ENCODE assay signal across 27 cellular contexts in genomic region chr10:63281967-63282366, GRCh38.
DNase-seq lines count a peak whose midpoint lies in the region; ATAC-seq, FAIRE-seq and TF ChIP-seq lines count a peak whose summit lies in the region.
"Had no signal": no experiment of that assay in that cellular context is flagged by ENCODE, and none has a peak within 500 bp of the region (broad histone marks: within the 10 kb centered on the region; RNA-seq: fewer than 3 reads in every experiment).

No MANE protein-coding gene starts in this region.

- H3K27ac ChIP-seq in A549 (no peak overlapping the region), K562 (ENCODE audit: extremely low read depth, low read depth, low read length) (no peak overlapping the region)
- H3K27ac ChIP-seq: adrenal gland, BLaER1, esophagus muscularis mucosa, pancreas, PC-9, testis had no signal

- POLR2A ChIA-PET in A549 (lab: Yijun Ruan, JAX) (no interaction called here), K562 (lab: Yijun Ruan, JAX) (no interaction called here)

- peaks cover 20% of the 10 kb centered on the region for H3K79me2 ChIP-seq in K562 (ENCODE audit: control insufficient read depth, insufficient read depth, low read length)

- no peak for TF ChIP-seq EP300 in A549 (IDR thresholded peaks at IDR 0.05)
- no peak for TF ChIP-seq EP300 in K562 (IDR thresholded peaks at IDR 0.05; ENCODE audit: low read length)

- DNase-seq in A549 (ENCODE audit: low read depth in 1 of 2, low spot score in 1 of 2) (no peak), GM04504 (ENCODE audit: low read depth) (peak; percentile 38), K562 (ENCODE audit: extremely low read depth in 1 of 4, low spot score in 3 of 4) (no peak), fibroblast of villous mesenchyme (ENCODE audit: low read depth) (peak; percentile 77), mucosa of gallbladder (ENCODE audit: low spot score) (no peak)
- DNase-seq: activated CD4-positive, alpha-beta memory T cell treated with anti-CD3 and anti-CD28 coated beads for 36 hours; activated CD4-positive, alpha-beta T cell treated with anti-CD3 and anti-CD28 coated beads for 1 hour; activated CD8-positive, alpha-beta memory T cell treated with anti-CD3 and anti-CD28 coated beads, Interleukin-2, amount 50 U/mL, for 4 hours; activated naive CD4-positive, alpha-beta T cell treated with anti-CD3 and anti-CD28 coated beads for 36 hours; adrenal gland; central memory CD4-positive, alpha-beta T cell; GDM1; immature natural killer cell; left cardiac atrium; mammary epithelial cell; NCI-H1092 treated with DMSO at 0.1 percent for 48 hours; NCI-H187; NCI-H510A treated with DMSO at 0.1 percent for 48 hours; pancreas; PC-9; SHP77; testis had no signal

- H3K4me3 ChIP-seq in A549 (no peak overlapping the region), K562 (no peak overlapping the region), fibroblast of villous mesenchyme (ENCODE audit: low read depth, low read length) (no peak overlapping the region)
- H3K4me3 ChIP-seq: adrenal gland, BLaER1, esophagus muscularis mucosa, pancreas, PC-9, smooth muscle cell, testis had no signal

- intact Hi-C loops in K562 (cut with micrococcal nuclease), result no loop called here

- H3K4me1 ChIP-seq in A549, result peaks cover 8% of the 10 kb centered on the region; the same call in 1 of the 3 replicates
- peaks cover 0 to 6% of the 10 kb centered on the region in 2 experiments; a peak in 2 of 5 replicates for H3K4me1 ChIP-seq in K562 (replicated peaks in 1 of 2; ENCODE audit: control insufficient read depth in 2 of 2, insufficient read depth in 2 of 2, low read length in 2 of 2)
- H3K4me1 ChIP-seq: pancreas, testis had no signal

- H4K20me1 ChIP-seq in K562 (replicated peaks; ENCODE audit: control insufficient read depth, insufficient read depth, low read length), result no peaks in the 10 kb centered on the region
- H4K20me1 ChIP-seq: BLaER1 had no signal

- H3K4me2 ChIP-seq in A549, result no peak overlapping the region
- H3K4me2 ChIP-seq in K562 (ENCODE audit: insufficient read depth, low read length), result no peak overlapping the region
- H3K4me2 ChIP-seq: BLaER1, PC-9, smooth muscle cell had no signal

- 89% methylated on average over 3 of the region's 3 CpGs for WGBS in A549 (ENCODE audit: missing lambda C conversion rate)
- 87% methylated on average over 3 of the region's 3 CpGs for WGBS in K562 (ENCODE audit: insufficient coverage, low coverage, missing lambda C conversion rate)

- no peak for FAIRE-seq in A549 (lab: Jason Lieb, UNC)
- FAIRE-seq in K562 (lab: Jason Lieb, UNC), result no peak
- FAIRE-seq: pancreas had no signal

- TF ChIP-seq POLR2A in A549 (IDR thresholded peaks at IDR 0.05; ENCODE audit: low read length) (no peak), K562 (conservative IDR thresholded peaks at IDR 0.05) (no peak)

- no peaks in the 10 kb centered on the region for H3K36me3 ChIP-seq in K562 (ENCODE audit: control insufficient read depth, insufficient read depth, low read length)
- H3K36me3 ChIP-seq: adrenal gland, pancreas had no signal

- no peak for TF ChIP-seq CTCF in A549 (IDR thresholded peaks at IDR 0.05)
- no peak for TF ChIP-seq CTCF in K562 (IDR thresholded peaks at IDR 0.05 in 2 of 3, conservative IDR thresholded peaks at IDR 0.05 in 1 of 3; ENCODE audit: insufficient read depth in 2 of 3, low read depth in 1 of 3, low read length in 3 of 3)
- TF ChIP-seq CTCF in fibroblast of villous mesenchyme (IDR thresholded peaks at IDR 0.05; ENCODE audit: insufficient read depth, low read depth, low read length), result no peak

- CTCF ChIA-PET in A549 (lab: Yijun Ruan, JAX) (no interaction called here), K562 (lab: Yijun Ruan, JAX; ENCODE audit: low intra/inter-chr PET ratio) (no interaction called here)

- H3K9me1 ChIP-seq in K562 (ENCODE audit: control insufficient read depth, insufficient read depth, low read length), result no peaks in the 10 kb centered on the region

- H3K9ac ChIP-seq in K562 (ENCODE audit: insufficient read depth in 1 of 2, low read depth in 2 of 2, low read length in 2 of 2), result no peak overlapping the region
- H3K9ac ChIP-seq: BLaER1 had no signal

- H3K9me3 ChIP-seq in A549, result no peaks in the 10 kb centered on the region
- no peaks in the 10 kb centered on the region for H3K9me3 ChIP-seq in K562 (replicated peaks; ENCODE audit: control insufficient read depth, insufficient read depth, low read depth, low read length)
- H3K9me3 ChIP-seq: adrenal gland, esophagus muscularis mucosa, pancreas, testis had no signal

- H2AFZ ChIP-seq in K562 (ENCODE audit: low read depth, low read length), result no peak overlapping the region
- H2AFZ ChIP-seq: PC-9 had no signal

- ATAC-seq in A549, result no peak
- ATAC-seq in K562, result no peak
- no peak for ATAC-seq in HG03139 (IDR thresholded peaks at IDR 0.05; ENCODE audit: unreplicated experiment)
- ATAC-seq in GM21515 (IDR thresholded peaks at IDR 0.05; ENCODE audit: unreplicated experiment), result no peak
- ATAC-seq: left cardiac atrium, pancreas had no signal

- in situ Hi-C loops in K562 (cut with MboI), result no loop called here

- BruUV-seq in K562 (replicated peaks; lab: Mats Ljungman, UMichigan), result no TSS peak

- TF ChIP-seq RAD21 in A549 (conservative IDR thresholded peaks at IDR 0.05 in 1 of 2, IDR thresholded peaks at IDR 0.05 in 1 of 2) (no peak), K562 (CRISPR knock-in tag; conservative IDR thresholded peaks at IDR 0.05 in 1 of 2, IDR thresholded peaks at IDR 0.05 in 1 of 2) (no peak)

- H3K27me3 ChIP-seq in K562 (ENCODE audit: control insufficient read depth in 2 of 2, insufficient read depth in 2 of 2, low read length in 2 of 2), result no peaks in the 10 kb centered on the region
- H3K27me3 ChIP-seq: adrenal gland, BLaER1, esophagus muscularis mucosa, pancreas, testis had no signal

TF ChIP-seq in A549, 52 proteins besides CTCF, POLR2A, EP300 and RAD21:
- TF ChIP-seq HEYL (CRISPR knock-in tag; IDR thresholded peaks at IDR 0.05) (no peak), ZC3H11A (IDR thresholded peaks at IDR 0.05) (no peak), JUN (IDR thresholded peaks at IDR 0.05) (no peak), HMGXB4 (CRISPR knock-in tag; IDR thresholded peaks at IDR 0.05; ENCODE audit: borderline replicate concordance) (no peak), MAFK (IDR thresholded peaks at IDR 0.05; ENCODE audit: partially characterized antibody) (peak; percentile 98)

TF ChIP-seq in K562, 482 proteins besides CTCF, POLR2A, EP300 and RAD21:
- TF ChIP-seq TCF7 (IDR thresholded peaks at IDR 0.05; ENCODE audit: borderline replicate concordance) (no peak), ZNF507 (tag; conservative IDR thresholded peaks at IDR 0.05) (no peak), ZNF316 (IDR thresholded peaks at IDR 0.05) (peak; percentile 95), C11orf30 (IDR thresholded peaks at IDR 0.05; ENCODE audit: low read depth) (peak; percentile 89), MAFG (tag; conservative IDR thresholded peaks at IDR 0.05) (peak; percentile 82), RCOR1 (IDR thresholded peaks at IDR 0.05; ENCODE audit: borderline replicate concordance in 1 of 2, low read depth in 2 of 2, low read length in 2 of 2) (no peak), DPF2 (IDR thresholded peaks at IDR 0.05) (no peak), ZMIZ1 (IDR thresholded peaks at IDR 0.05; ENCODE audit: low read depth in 2 of 2, low read length in 2 of 2) (no peak), MAFK (IDR thresholded peaks at IDR 0.05; ENCODE audit: low read length) (peak; percentile 96), MAFF (IDR thresholded peaks at IDR 0.05; ENCODE audit: low read length) (peak; percentile 95), STAT5A (IDR thresholded peaks at IDR 0.05; ENCODE audit: borderline replicate concordance, low read length) (no peak), ETV6 (IDR thresholded peaks at IDR 0.05; ENCODE audit: borderline replicate concordance in 1 of 2, low read depth in 2 of 2, low read length in 1 of 2) (no peak), ETV6 (CRISPR knock-in tag; IDR thresholded peaks at IDR 0.05; ENCODE audit: borderline replicate concordance) (no peak), MYC (IDR thresholded peaks at IDR 0.05; ENCODE audit: low read depth, low read length) (no peak), MYC (CRISPR knock-in tag; IDR thresholded peaks at IDR 0.05; ENCODE audit: borderline replicate concordance, low read depth) (no peak), ZKSCAN3 (CRISPR knock-in tag; IDR thresholded peaks at IDR 0.05) (no peak), ZNF41 (CRISPR knock-in tag; conservative IDR thresholded peaks at IDR 0.05) (no peak), SMARCC2 (IDR thresholded peaks at IDR 0.05; ENCODE audit: low read depth) (no peak)

Comparison
In these comparisons a context has a peak if more than half of its experiments do, and no peak if none do; other contexts are left out.
1. DNase-seq: peak in GM04504 (single experiment) and fibroblast of villous mesenchyme (single experiment); none in A549 (0 of 2), K562 (0 of 4) and mucosa of gallbladder (single experiment).
2. Of the 35 proteins assayed by ChIP-seq in both K562 and A549: peak only in K562: none; only in A549: none; in both: MAFK; in neither: 34.